In the genomic region with DNA sequence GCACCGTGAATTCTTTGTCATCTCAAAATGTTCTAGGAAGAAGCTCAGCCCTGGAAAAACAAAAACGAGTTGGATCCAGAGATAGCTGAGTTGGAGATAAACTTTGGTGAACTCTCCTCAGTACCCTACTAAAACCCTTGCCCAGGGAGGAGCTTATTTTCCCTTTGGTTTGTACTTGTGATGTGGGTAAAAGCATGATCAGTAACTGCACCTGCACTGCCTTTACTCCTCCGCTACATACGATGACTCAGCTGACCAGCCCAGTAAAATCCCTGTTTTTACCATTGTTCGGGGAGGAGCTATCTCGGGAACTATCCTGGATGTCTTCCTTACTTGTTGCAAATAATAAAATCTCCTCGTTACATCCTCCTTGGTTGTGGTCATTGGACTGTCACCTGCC, we compare ENCODE assay signal across 1 cellular context.
A peak's percentile ranks its signal among the peaks of the same experiment; 100 is the strongest.
TF ChIP-seq lines count a peak whose summit lies in the region.

No MANE protein-coding gene starts in this region.

TF ChIP-seq in K562, 482 proteins besides CTCF, POLR2A, EP300 and RAD21 (continued from another document):
- peak; percentile 33; the same call in 1 of the 2 replicates for TF ChIP-seq ARID1B (IDR thresholded peaks at IDR 0.05)
- TF ChIP-seq ZNF224 (CRISPR knock-in tag; IDR thresholded peaks at IDR 0.05): no peak
- TF ChIP-seq C11orf30 (IDR thresholded peaks at IDR 0.05; ENCODE audit: low read depth): peak; percentile 56
